ENCODE assay signal across 8 cellular contexts in the genomic region with DNA sequence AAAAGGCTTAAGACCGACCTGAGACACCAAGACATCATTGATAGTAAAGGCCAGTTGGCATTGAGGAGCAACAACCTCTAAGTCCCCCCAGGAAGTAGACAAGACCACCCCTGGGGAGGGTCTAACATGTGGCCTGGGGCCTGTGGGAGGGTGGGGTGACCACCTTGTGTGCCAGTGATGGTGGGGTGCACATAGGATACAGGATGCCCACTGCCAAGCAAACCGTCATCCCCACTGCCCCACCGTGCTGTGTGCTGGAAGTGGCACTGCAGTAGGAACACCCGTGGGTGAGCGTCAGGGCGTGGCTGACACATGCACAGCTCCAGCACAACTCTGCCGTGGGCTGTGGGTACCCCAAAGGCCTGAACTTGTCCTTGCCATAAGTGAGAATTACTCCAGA.
"Had no signal": no experiment of that assay in that cellular context is flagged by ENCODE, and none has a peak within 500 bp of the region (broad histone marks: within the 10 kb centered on the region; RNA-seq: fewer than 3 reads in every experiment).

No MANE protein-coding gene starts in this region.

- FAIRE-seq: HTR-8/SVneo, K562 had no signal

- DNase-seq: H7, HFFc6, IMR-90 had no signal

- H3K9me3 Mint-ChIP-seq: GM23338, HFFc6 had no signal

- H3K4me3 ChIP-seq: GM23338, HAP-1, K562 had no signal

- H3K4me3 Mint-ChIP-seq: GM23338, HFFc6 had no signal

- ATAC-seq: GM23338, HCT116, K562 had no signal

- H3K9me3 ChIP-seq: HAP-1 had no signal

- H3K4me1 ChIP-seq: HAP-1 had no signal

- H3K36me3 ChIP-seq: HAP-1 had no signal

- H3K27ac Mint-ChIP-seq: GM23338, HFFc6 had no signal
